ENCODE assay signal across 11 cellular contexts in the genomic region with DNA sequence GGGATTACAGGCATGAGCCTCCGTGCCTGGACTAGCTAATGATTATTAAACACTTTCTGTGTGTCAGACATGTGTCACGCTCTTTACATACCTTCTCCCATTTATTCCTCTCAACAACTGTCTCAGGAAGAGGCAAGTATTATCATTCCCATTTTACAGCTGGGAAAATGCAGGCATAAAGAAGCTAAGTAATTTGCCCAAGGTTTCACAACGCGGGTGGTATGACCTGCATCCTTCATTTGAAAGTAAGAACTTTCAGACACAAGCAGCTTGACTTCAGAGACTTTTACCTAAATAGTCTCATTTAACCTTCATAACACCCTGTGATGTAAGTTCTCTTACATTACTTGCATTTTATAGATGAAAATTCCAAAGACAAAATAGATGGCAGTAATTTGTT. TPM values are rescaled to one million over a fixed set of nuclear protein-coding genes. Genes with fewer than 3 reads are reported as not detected.
DNase-seq lines count a peak whose midpoint lies in the region; ATAC-seq and TF ChIP-seq lines count a peak whose summit lies in the region.
"Had no signal": no experiment of that assay in that cellular context is flagged by ENCODE, and none has a peak within 500 bp of the region (broad histone marks: within the 10 kb centered on the region; RNA-seq: fewer than 3 reads in every experiment).

No MANE protein-coding gene starts in this region.

- no peak overlapping the region for H3K27ac ChIP-seq in CD4-positive, CD25-positive, alpha-beta regulatory T cell (ENCODE audit: insufficient read depth, low read length, poor library complexity, severe bottlenecking)
- H3K27ac ChIP-seq in IMR-90 (ENCODE audit: insufficient read depth, low read length) (0 out of 2 replicates have a peak overlapping the region, but pooled peaks have one; percentile 33), sigmoid colon (peak overlapping the region; percentile 77 to 83 (median 82))

- no peak overlapping the region for H2AFZ ChIP-seq in IMR-90 (replicated peaks; ENCODE audit: low read length, poor library complexity)

- no peak overlapping the region for H4K91ac ChIP-seq in IMR-90 (ENCODE audit: insufficient read depth, low read depth, low read length)

- no peaks in the 10 kb centered on the region for H3K27me3 ChIP-seq in CD4-positive, CD25-positive, alpha-beta regulatory T cell (ENCODE audit: control insufficient read depth, insufficient read depth, low read length)
- H3K27me3 ChIP-seq in IMR-90 (ENCODE audit: control insufficient read depth, insufficient read depth, low read length) (no peaks in the 10 kb centered on the region), sigmoid colon (no peaks in the 10 kb centered on the region)

- peak overlapping the region; percentile 50; the same call in 1 of the 2 replicates for H2BK20ac ChIP-seq in IMR-90 (ENCODE audit: low read depth, low read length)

- H2BK5ac ChIP-seq in IMR-90 (ENCODE audit: low read depth, low read length, poor library complexity, severe bottlenecking) = no peak overlapping the region

- H3K27ac Mint-ChIP-seq in CD4-positive, CD25-positive, alpha-beta regulatory T cell = no peak overlapping the region
- H3K27ac Mint-ChIP-seq in brain = peak overlapping the region in 3 of 5 experiments; percentile 17 to 96 (median 46)

- no peak for ATAC-seq in CD4-positive, CD25-positive, alpha-beta regulatory T cell (ENCODE audit: low read depth in 2 of 2)
- ATAC-seq in IMR-90 (ENCODE audit: low read depth) (no peak), GM18505 (IDR thresholded peaks at IDR 0.05; ENCODE audit: unreplicated experiment) (no peak)

- H3K9ac ChIP-seq in IMR-90 (ENCODE audit: low read depth, low read length) = no peak overlapping the region

- H2BK15ac ChIP-seq in IMR-90 (ENCODE audit: low read depth, low read length) = no peak overlapping the region; the same call in 2 of the 3 replicates

- no peak for TF ChIP-seq EP300 in sigmoid colon (IDR thresholded peaks at IDR 0.05)

- H2BK120ac ChIP-seq in IMR-90 (ENCODE audit: low read depth, low read length) = 0 out of 2 replicates have a peak overlapping the region, but pooled peaks have one; percentile 33

- no peaks in the 10 kb centered on the region for H3K27me3 Mint-ChIP-seq in CD4-positive, CD25-positive, alpha-beta regulatory T cell
- H3K27me3 Mint-ChIP-seq in brain = peaks cover 5% of the 10 kb centered on the region

- POLR2A ChIA-PET in IMR-90 (lab: Charles Lee; ENCODE audit: unreplicated experiment) = interaction anchor here (1.0 kb wide), 1 partner anchor 464 kb away, joined by 4 read pairs; no protein-coding TSS in a partner anchor

- BruUV-seq in IMR-90 (replicated peaks; lab: Mats Ljungman, UMichigan) = no TSS peak

- H3K36me3 ChIP-seq in CD4-positive, CD25-positive, alpha-beta regulatory T cell (ENCODE audit: control insufficient read depth, insufficient read depth, low read length) = no peaks in the 10 kb centered on the region
- H3K36me3 ChIP-seq in IMR-90 (ENCODE audit: control insufficient read depth, insufficient read depth, low read length) = no peaks in the 10 kb centered on the region
- no peaks in the 10 kb centered on the region for H3K36me3 ChIP-seq in sigmoid colon

- H4K8ac ChIP-seq in IMR-90 (ENCODE audit: low read depth in 2 of 2, low read length in 2 of 2) = peak overlapping the region; percentile 91 to 95; a peak in 3 of 4 replicates

- H3K9me1 ChIP-seq in IMR-90 (ENCODE audit: insufficient read depth, low read length) = peaks cover 21% of the 10 kb centered on the region

- CTCF ChIA-PET in IMR-90 (lab: Yijun Ruan, JAX) = interaction anchor here (0.8 to 3.1 kb wide), 8 partner anchors 13 to 385 kb away, joined by 3 to 26 read pairs (median 6); no protein-coding TSS in a partner anchor

- H3K79me1 ChIP-seq in IMR-90 (ENCODE audit: low read depth in 1 of 2, low read length in 2 of 2) = peaks cover 22 to 33% of the 10 kb centered on the region in 2 experiments

- no peak overlapping the region for H3K56ac ChIP-seq in IMR-90 (ENCODE audit: extremely low read depth, insufficient read depth, low read length)

- TF ChIP-seq RAD21 in IMR-90 (IDR thresholded peaks at IDR 0.05; ENCODE audit: low read length) = no peak

- no peak for DNase-seq in CD4-positive, CD25-positive, alpha-beta regulatory T cell
- DNase-seq in IMR-90 (no peak), sigmoid colon (no peak), DMS53 (lab: John Stamatoyannopoulos, UW) (no peak), GM19238 (ENCODE audit: insufficient read length, low spot score) (no peak)
- DNase-seq: Caco-2, dermis blood vessel endothelial cell, NCI-H2171 had no signal

- no peak overlapping the region for H3K18ac ChIP-seq in IMR-90 (ENCODE audit: low read depth, low read length)

- in situ Hi-C loops in IMR-90 (cut with MboI; ENCODE audit: low sequenced_read_pairs) = no loop called here

- peak overlapping the region in 2 of 4 donors; percentile 90 to 97 for H3K4me3 Mint-ChIP-seq in CD4-positive, CD25-positive, alpha-beta regulatory T cell
- H3K4me3 Mint-ChIP-seq in brain = peak overlapping the region in 4 of 5 experiments; percentile 36 to 89 (median 84)

- H3K4me2 ChIP-seq in IMR-90 (ENCODE audit: low read depth, low read length) = no peak overlapping the region

- peaks cover 11% of the 10 kb centered on the region for H3K4me1 ChIP-seq in CD4-positive, CD25-positive, alpha-beta regulatory T cell (ENCODE audit: control insufficient read depth, insufficient read depth, low read length, poor library complexity, severe bottlenecking)
- peaks cover 13% of the 10 kb centered on the region for H3K4me1 ChIP-seq in IMR-90 (ENCODE audit: control insufficient read depth, insufficient read depth, low read length)
- H3K4me1 ChIP-seq in sigmoid colon = peaks cover 0 to 60% (median 43%) of the 10 kb centered on the region in 4 donors

- intact Hi-C loops in IMR-90 (cut with micrococcal nuclease) (loop anchor here (5.0 kb wide), 2 partner anchors 254 to 289 kb away; partner anchors contain the start of gene TRIM62), sigmoid colon (cut with DNase I) (loop anchor here (2.0 to 5.0 kb wide), 3 partner anchors 39 to 1386 kb away; partner anchors contain the start of genes PHC2 and SMIM12)

- no peak for TF ChIP-seq POLR2A in IMR-90 (IDR thresholded peaks at IDR 0.05; ENCODE audit: low read depth, low read length)
- no peak for TF ChIP-seq POLR2A in sigmoid colon (IDR thresholded peaks at IDR 0.05)
- TF ChIP-seq POLR2A in GM18505 (IDR thresholded peaks at IDR 0.05; ENCODE audit: borderline replicate concordance, extremely low read depth, insufficient read depth, insufficient read length) = no peak

- H4K5ac ChIP-seq in IMR-90 (ENCODE audit: low read depth, low read length) = no peak overlapping the region

- TF ChIP-seq CTCF in IMR-90 (conservative IDR thresholded peaks at IDR 0.05; ENCODE audit: low read depth, low read length) (no peak), brain (conservative IDR thresholded peaks at IDR 0.05) (no peak), sigmoid colon (IDR thresholded peaks at IDR 0.05) (no peak)

- H2AK5ac ChIP-seq in IMR-90 (ENCODE audit: low read depth, low read length) = peak overlapping the region; percentile 46; the same call in 1 of the 2 replicates

- H3K4me3 ChIP-seq in CD4-positive, CD25-positive, alpha-beta regulatory T cell (ENCODE audit: low read depth, low read length) = peak overlapping the region; percentile 90
- H3K4me3 ChIP-seq in IMR-90 (ENCODE audit: insufficient read depth, low read depth, low read length) (no peak overlapping the region), sigmoid colon (no peak overlapping the region)

- no peak overlapping the region for H3K23ac ChIP-seq in IMR-90 (ENCODE audit: low read depth, low read length)

- H3K14ac ChIP-seq in IMR-90 (replicated peaks; ENCODE audit: low read depth, low read length) = no peak overlapping the region

- H3K9me3 ChIP-seq in CD4-positive, CD25-positive, alpha-beta regulatory T cell (ENCODE audit: control insufficient read depth in 2 of 2, low read length in 2 of 2) = no peaks in the 10 kb centered on the region
- H3K9me3 ChIP-seq in IMR-90 (ENCODE audit: control insufficient read depth, insufficient read depth, low read length) = no peaks in the 10 kb centered on the region
- no peaks in the 10 kb centered on the region for H3K9me3 ChIP-seq in sigmoid colon
- H3K9me3 ChIP-seq: Caco-2 had no signal

- H4K20me1 ChIP-seq in IMR-90 (ENCODE audit: insufficient read depth, low read length) = no peaks in the 10 kb centered on the region

- dilution Hi-C loops in IMR-90 (cut with HindIII; ENCODE audit: low sequenced_read_pairs, unreplicated experiment) = no loop called here

- no peaks in the 10 kb centered on the region for H3K9me3 Mint-ChIP-seq in CD4-positive, CD25-positive, alpha-beta regulatory T cell
- no peaks in the 10 kb centered on the region for H3K9me3 Mint-ChIP-seq in brain
- H3K9me3 Mint-ChIP-seq: T-helper 2 cell treated with Interferon-gamma antibody and Interleukin-4, amounts not matched to agents 5 μg/mL and 100 μg/mL, for 36 hours had no signal

- H2AK9ac ChIP-seq in IMR-90 (replicated peaks; ENCODE audit: low read depth, low read length, poor library complexity) = no peak overlapping the region

- no CpG with 5 or more reads among the region's 4 CpGs for WGBS in IMR-90 (ENCODE audit: extremely low coverage in 2 of 2, insufficient read length in 1 of 2), 2 experiments
- WGBS in sigmoid colon, 2 donors = 83 to 93% methylated on average over 4 of the region's 4 CpGs

- H3K4me1 Mint-ChIP-seq in CD4-positive, CD25-positive, alpha-beta regulatory T cell = peaks cover 4 to 29% (median 18%) of the 10 kb centered on the region in 4 donors
- peaks cover 58% of the 10 kb centered on the region for H3K4me1 Mint-ChIP-seq in brain

- no peak overlapping the region; the same call in 1 of the 2 replicates for H3K4ac ChIP-seq in IMR-90 (ENCODE audit: low read depth, low read length)

- no peaks in the 10 kb centered on the region for H3K36me3 Mint-ChIP-seq in CD4-positive, CD25-positive, alpha-beta regulatory T cell
- H3K36me3 Mint-ChIP-seq in brain = no peaks in the 10 kb centered on the region

RNA-seq across cellular contexts. Expression of gene ZSCAN20, which starts 1.0 kb away (rescaled TPM):
- total RNA-seq in CD4-positive, CD25-positive, alpha-beta regulatory T cell = 0.94 TPM
- under 1 TPM in 2 of 4 donors, not detected in 2; 0.17 to 0.35 TPM for polyA plus RNA-seq in CD4-positive, CD25-positive, alpha-beta regulatory T cell
- 8.1 and 11.1 TPM in 2 replicates for total RNA-seq in IMR-90 (2012; rRNA removed)
- polyA plus RNA-seq in IMR-90 (2012; rRNA removed) = 1.9 and 2.1 TPM in 2 replicates
- 0.79 and 0.81 TPM in 2 replicates for polyA plus RNA-seq in IMR-90 (2012; cell fraction: cytosol; rRNA removed)
- polyA plus RNA-seq in IMR-90 (2012; cell fraction: nucleus; rRNA removed; ENCODE audit: low replicate concordance) = 3.0 and 5.9 TPM in 2 replicates
- 2.0 TPM for polyA plus RNA-seq in brain (ENCODE audit: insufficient read depth, low read depth, low replicate concordance)
- 1 to 10 TPM; 5.8 to 8.2 (median 6.8) TPM for total RNA-seq in sigmoid colon
- polyA plus RNA-seq in sigmoid colon = 1 to 10 TPM in 2 of 3 donors, under 1 TPM in 1; 0.69 to 2.1 (median 1.8) TPM

RNA-seq across cellular contexts. Expression of gene PHC2, which starts 40.5 kb away (rescaled TPM):
- 34.8 TPM for total RNA-seq in CD4-positive, CD25-positive, alpha-beta regulatory T cell
- 10 to 100 TPM in 3 of 4 donors, 1 to 10 TPM in 1; 9.7 to 28.2 (median 16.7) TPM for polyA plus RNA-seq in CD4-positive, CD25-positive, alpha-beta regulatory T cell
- total RNA-seq in IMR-90 (2012; rRNA removed) (43.3 and 46.4 TPM in 2 replicates), sigmoid colon (100 to 1,000 TPM in 3 of 4 donors, 10 to 100 TPM in 1; 96.3 to 199 (median 124) TPM)
- polyA plus RNA-seq in IMR-90 (2012; rRNA removed) (86.3 and 98.1 TPM in 2 replicates), brain (ENCODE audit: insufficient read depth, low read depth, low replicate concordance) (218 TPM), sigmoid colon (10 to 100 TPM; 56.2 to 96.3 (median 76.3) TPM)
- polyA plus RNA-seq in IMR-90 (2012; cell fraction: cytosol; rRNA removed) = 91.9 and 128 TPM in 2 replicates
- 110 and 133 TPM in 2 replicates for polyA plus RNA-seq in IMR-90 (2012; cell fraction: nucleus; rRNA removed; ENCODE audit: low replicate concordance)

Comparison
In these comparisons a context has a peak if more than half of its experiments do, and no peak if none do; other contexts are left out.
1. H3K27ac Mint-ChIP-seq: peak in brain (3 of 5); none in CD4-positive, CD25-positive, alpha-beta regulatory T cell (0 of 3).